21 cellular contexts compared by ENCODE assay signal in the genomic region with DNA sequence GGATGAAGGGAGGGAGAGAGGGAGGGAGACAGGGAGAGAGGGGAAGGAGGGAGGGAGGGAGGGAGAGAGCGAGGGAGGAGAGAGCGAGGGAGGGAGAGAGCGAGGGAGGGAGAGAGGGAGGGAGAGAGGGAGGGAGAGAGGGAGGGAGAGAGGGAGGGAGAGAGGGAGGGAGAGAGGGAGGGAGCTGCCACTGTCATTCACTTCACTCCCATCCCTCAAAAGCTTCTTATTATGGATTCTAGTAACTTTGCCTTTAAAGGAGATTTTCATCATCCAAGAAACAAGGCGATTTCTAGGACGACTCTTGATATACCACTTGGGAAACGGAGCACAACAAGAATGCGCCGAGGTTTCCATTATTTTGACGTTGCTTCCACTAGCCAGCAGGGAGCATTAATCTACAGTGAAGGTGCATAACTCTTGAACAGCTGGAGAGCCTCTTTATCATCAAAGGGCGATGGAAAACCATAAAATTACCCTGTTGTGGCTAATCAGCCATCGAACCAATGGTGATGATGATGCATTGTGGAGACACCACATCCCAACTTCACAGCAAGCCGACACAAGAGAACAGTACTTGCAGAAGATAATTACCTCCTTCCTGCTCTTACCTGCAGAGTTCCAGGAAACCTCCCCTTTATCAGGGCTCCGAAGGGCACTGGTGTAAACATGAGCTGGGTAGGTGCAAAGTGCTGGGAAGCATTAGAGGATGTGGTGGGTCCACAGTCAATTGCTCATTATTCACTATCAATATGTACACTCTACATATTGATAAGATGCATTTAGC.
"Had no signal": no experiment of that assay in that cellular context is flagged by ENCODE, and none has a peak within 500 bp of the region (broad histone marks: within the 10 kb centered on the region; RNA-seq: fewer than 3 reads in every experiment).

No MANE protein-coding gene starts in this region.

- H3K4me1 ChIP-seq: esophagus squamous epithelium, left ventricle myocardium inferior, thyroid gland had no signal

- H3K36me3 ChIP-seq: thyroid gland had no signal

- H3K27ac ChIP-seq: esophagus squamous epithelium, left ventricle myocardium inferior, thyroid gland had no signal

- H3K4me3 ChIP-seq: esophagus squamous epithelium, left ventricle myocardium inferior, thyroid gland had no signal

- DNase-seq: activated CD4-positive, alpha-beta T cell treated with anti-CD3 and anti-CD28 coated beads for 48 hours; activated CD8-positive, alpha-beta memory T cell treated with anti-CD3 and anti-CD28 coated beads, Interleukin-2, amount 50 U/mL, for 48 hours; activated CD8-positive, alpha-beta T cell treated with anti-CD3 and anti-CD28 coated beads for 36 hours; activated gamma-delta T cell; activated T-cell treated with anti-CD3 and anti-CD28 coated beads, Interleukin-2, amount 50 U/mL, for 72 hours; aorta; cortex of kidney; effector CD8-positive, alpha-beta T cell; esophagus squamous epithelium; hypothalamus; left ventricle myocardium inferior; nephron progenitor cell; stimulated activated CD4-positive, alpha-beta T cell treated with anti-CD3 and anti-CD28 coated beads, Interleukin-1b, Interleukin-23, amount 100 ng/mL, for 48 hours; thyroid gland had no signal

- H3K27ac Mint-ChIP-seq: activated CD8-positive, alpha-beta T cell treated with anti-CD3 and anti-CD28 coated beads for 36 hours; activated T-cell treated with anti-CD3 and anti-CD28 coated beads, Interleukin-2, amount 50 U/mL, for 72 hours; memory B cell; nephron progenitor cell; progenitor cell of endocrine pancreas; WTC11 had no signal

- H3K27me3 ChIP-seq: esophagus squamous epithelium, thyroid gland had no signal

- ATAC-seq: activated CD8-positive, alpha-beta T cell treated with anti-CD3 and anti-CD28 coated beads for 36 hours; activated T-cell treated with anti-CD3 and anti-CD28 coated beads, Interleukin-2, amount 50 U/mL, for 72 hours; sciatic nerve; WTC11 had no signal

- H3K9me3 ChIP-seq: thyroid gland had no signal

- H3K27me3 Mint-ChIP-seq: activated CD8-positive, alpha-beta T cell treated with anti-CD3 and anti-CD28 coated beads for 36 hours; memory B cell; progenitor cell of endocrine pancreas had no signal

- H3K4me3 Mint-ChIP-seq: activated CD8-positive, alpha-beta T cell treated with anti-CD3 and anti-CD28 coated beads for 36 hours; activated T-cell treated with anti-CD3 and anti-CD28 coated beads, Interleukin-2, amount 50 U/mL, for 72 hours; memory B cell; nephron progenitor cell; WTC11 had no signal

- FAIRE-seq: endothelial cell of umbilical vein, TTC549, urothelium cell line had no signal

- H3K4me1 Mint-ChIP-seq: nephron progenitor cell had no signal
